In genomic region chr17:2068101-2068518, GRCh38 we compare ENCODE assay signal across 10 cellular contexts. TPM values are rescaled to one million over a fixed set of nuclear protein-coding genes. Genes with fewer than 3 reads are reported as not detected.
DNase-seq lines count a peak whose midpoint lies in the region; ATAC-seq and TF ChIP-seq lines count a peak whose summit lies in the region.
"Had no signal": no experiment of that assay in that cellular context is flagged by ENCODE, and none has a peak within 500 bp of the region (broad histone marks: within the 10 kb centered on the region; RNA-seq: fewer than 3 reads in every experiment).

No MANE protein-coding gene starts in this region.

- no peaks in the 10 kb centered on the region for H3K36me3 ChIP-seq in SJCRH30
- H3K36me3 ChIP-seq in esophagus muscularis mucosa: peaks cover 0 to 54% (median 30%) of the 10 kb centered on the region in 4 donors
- peaks cover 0 to 25% of the 10 kb centered on the region in 2 donors for H3K36me3 ChIP-seq in gastrocnemius medialis

- TF ChIP-seq EP300 in esophagus muscularis mucosa (IDR thresholded peaks at IDR 0.05): no peak

- H3K9me3 ChIP-seq in SJCRH30 (replicated peaks) (no peaks in the 10 kb centered on the region), esophagus muscularis mucosa (no peaks in the 10 kb centered on the region), gastrocnemius medialis (no peaks in the 10 kb centered on the region)

- no peak for TF ChIP-seq CTCF in esophagus muscularis mucosa (IDR thresholded peaks at IDR 0.05)
- TF ChIP-seq CTCF in gastrocnemius medialis (IDR thresholded peaks at IDR 0.05 in 4 of 5, conservative IDR thresholded peaks at IDR 0.05 in 1 of 5): no peak

- ATAC-seq in gastrocnemius medialis (no peak), HG02571 (IDR thresholded peaks at IDR 0.05; ENCODE audit: unreplicated experiment) (no peak)
- ATAC-seq: left colon had no signal

- no peaks in the 10 kb centered on the region for H3K27me3 ChIP-seq in SJCRH30
- H3K27me3 ChIP-seq in esophagus muscularis mucosa: no peaks in the 10 kb centered on the region
- H3K27me3 ChIP-seq in gastrocnemius medialis: no peaks in the 10 kb centered on the region

- TF ChIP-seq POLR2A in esophagus muscularis mucosa (IDR thresholded peaks at IDR 0.05; ENCODE audit: low read depth) (no peak), gastrocnemius medialis (IDR thresholded peaks at IDR 0.05) (no peak)

- WGBS in esophagus muscularis mucosa: no CpG with 5 or more reads among the region's 6 CpGs

- in situ Hi-C loops in gastrocnemius medialis (cut with MboI; ENCODE audit: low sequenced_read_pairs in 4 of 4): loop anchor here in 2 of 4 donors (5.0 to 10.0 kb wide), 2 partner anchors 174 to 177 kb away; no protein-coding TSS in a partner anchor

- H3K4me1 ChIP-seq in SJCRH30 (peaks cover 13% of the 10 kb centered on the region; the same call in 1 of the 2 replicates), esophagus muscularis mucosa (peaks cover 82 to 91% (median 85%) of the 10 kb centered on the region in 4 donors), gastrocnemius medialis (peaks cover 44 to 57% of the 10 kb centered on the region in 2 donors)

- H3K4me3 ChIP-seq in SJCRH30 (no peak overlapping the region), esophagus muscularis mucosa (no peak overlapping the region), gastrocnemius medialis (no peak overlapping the region)

- peak overlapping the region; percentile 27; the same call in 1 of the 2 replicates for H3K27ac ChIP-seq in SJCRH30
- H3K27ac ChIP-seq in esophagus muscularis mucosa (replicated peaks in 1 of 4): peak overlapping the region; percentile 90 to 97 (median 92)
- H3K27ac ChIP-seq in gastrocnemius medialis: peak overlapping the region; percentile 68 to 82 (median 74)

- peak; percentile 81 for DNase-seq in Daoy (ENCODE audit: low read depth)
- no peak for DNase-seq in SJCRH30
- no peak for DNase-seq in esophagus muscularis mucosa (ENCODE audit: extremely low spot score)
- DNase-seq in gastrocnemius medialis: no peak
- no peak for DNase-seq in NCI-H187 treated with DMSO at 0.1 percent for 48 hours (lab: John Stamatoyannopoulos, UW)
- DNase-seq in NCI-H526 treated with DMSO at 0.1 percent for 48 hours (lab: John Stamatoyannopoulos, UW): no peak
- no peak for DNase-seq in stimulated activated CD4-positive, alpha-beta T cell treated with anti-CD3 and anti-CD28 coated beads, Interleukin-4, amount 100 ng/mL, for 4 hours
- DNase-seq: NCI-H2107 had no signal

- intact Hi-C loops in esophagus muscularis mucosa (cut with DNase I) (no loop called here), gastrocnemius medialis (cut with DNase I; ENCODE audit: low total_unique reads) (no loop called here)

RNA-seq across cellular contexts. Expression of gene HIC1, which starts 13.2 kb away (rescaled TPM):
- 10.4 and 12.2 TPM in 2 replicates for total RNA-seq in Daoy (2014; rRNA removed; shearing (Covaris generic))
- 0.13 and 0.18 TPM in 2 replicates for total RNA-seq in SJCRH30 (2014; rRNA removed; shearing (Covaris generic))
- total RNA-seq in esophagus muscularis mucosa (10 to 100 TPM; 48.6 to 86.4 (median 54.9) TPM), gastrocnemius medialis (1 to 10 TPM; 4.6 to 9.6 (median 6.9) TPM)

RNA-seq across cellular contexts. Expression of gene OVCA2, which starts 26.3 kb away (rescaled TPM):
- total RNA-seq in Daoy (2014; rRNA removed; shearing (Covaris generic)): 83.3 and 93.3 TPM in 2 replicates
- total RNA-seq in SJCRH30 (2014; rRNA removed; shearing (Covaris generic)): 14.1 and 17.2 TPM in 2 replicates
- total RNA-seq in esophagus muscularis mucosa (10 to 100 TPM; 34.9 to 38.9 (median 38.0) TPM), gastrocnemius medialis (10 to 100 TPM; 12.6 to 50.2 (median 34.4) TPM)

RNA-seq across cellular contexts. Expression of gene DPH1, which starts 38.2 kb away (rescaled TPM):
- total RNA-seq in Daoy (2014; rRNA removed; shearing (Covaris generic)): 45.2 TPM in 2 replicates
- 14.4 and 14.6 TPM in 2 replicates for total RNA-seq in SJCRH30 (2014; rRNA removed; shearing (Covaris generic))
- total RNA-seq in esophagus muscularis mucosa (10 to 100 TPM; 27.4 to 41.8 (median 38.3) TPM), gastrocnemius medialis (10 to 100 TPM; 47.2 to 59.9 (median 57.7) TPM)

RNA-seq across cellular contexts. Expression of gene RTN4RL1, which starts 43.0 kb away (rescaled TPM):
- 0.83 TPM in 1 of 2 replicates, not detected in the other for total RNA-seq in Daoy (2014; rRNA removed; shearing (Covaris generic))
- 0.61 and 0.83 TPM in 2 replicates for total RNA-seq in SJCRH30 (2014; rRNA removed; shearing (Covaris generic))
- total RNA-seq in esophagus muscularis mucosa (under 1 TPM; 0.50 to 0.86 (median 0.67) TPM), gastrocnemius medialis (1 to 10 TPM in 2 of 4 donors, under 1 TPM in 2; 0.31 to 1.7 (median 1.2) TPM)

Comparison
In these comparisons a context has a peak if more than half of its experiments do, and no peak if none do; other contexts are left out.
1. H3K27ac ChIP-seq: peak in every context shown above with its lines; median percentile 92 in esophagus muscularis mucosa; 74 in gastrocnemius medialis; 27 in SJCRH30.